Comparison of ENCODE assay signal across 12 cellular contexts in the genomic region with DNA sequence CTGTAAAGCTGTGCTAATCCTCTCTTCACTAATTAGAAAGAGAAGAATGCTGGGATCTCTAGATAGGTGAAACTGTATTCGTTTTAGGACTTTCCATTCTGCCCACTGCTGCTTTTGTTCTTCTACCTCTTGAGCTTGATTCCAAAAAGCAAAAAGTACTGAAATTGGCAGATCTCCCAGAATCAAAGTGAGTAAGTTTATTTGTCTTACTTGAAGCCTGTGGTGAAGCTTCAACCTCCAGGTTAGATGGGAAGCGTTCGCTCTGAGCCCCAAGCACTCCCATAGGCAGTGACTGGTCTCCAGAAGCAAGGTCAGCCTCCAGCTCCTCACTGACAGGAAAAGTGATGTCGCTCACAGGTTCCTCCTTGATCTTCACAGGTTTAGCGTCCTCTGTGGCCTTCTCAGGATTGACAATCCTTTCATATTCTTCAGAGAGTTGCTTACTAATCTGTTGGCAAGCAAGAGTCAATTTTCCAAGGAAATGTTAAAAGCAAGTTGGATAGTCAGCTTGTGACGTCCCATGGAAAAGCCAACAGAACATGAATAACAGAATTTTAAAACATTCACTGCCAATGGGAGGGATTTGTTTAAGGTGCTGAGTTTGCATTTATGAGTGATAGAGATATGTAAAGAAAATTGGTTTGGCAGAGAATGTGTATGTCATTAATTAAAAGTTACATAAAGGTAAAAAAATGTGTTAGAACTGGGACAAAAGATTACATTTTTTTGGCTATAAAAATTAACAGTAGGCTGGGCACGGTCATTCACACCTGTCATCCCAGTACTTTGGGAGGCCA. TPM values are rescaled to one million over a fixed set of nuclear protein-coding genes. Genes with fewer than 3 reads are reported as not detected.
DNase-seq lines count a peak whose midpoint lies in the region; ATAC-seq and TF ChIP-seq lines count a peak whose summit lies in the region.
"Had no signal": no experiment of that assay in that cellular context is flagged by ENCODE, and none has a peak within 500 bp of the region (broad histone marks: within the 10 kb centered on the region; RNA-seq: fewer than 3 reads in every experiment).

No MANE protein-coding gene starts in this region.

- no peak overlapping the region for H3K56ac ChIP-seq in mesendoderm (ENCODE audit: low read length)

- H3K79me2 ChIP-seq in mesendoderm (ENCODE audit: control insufficient read depth, insufficient read depth, low read length), result no peaks in the 10 kb centered on the region

- H3K4me3 ChIP-seq in HUES64 (ENCODE audit: low read length), result no peak overlapping the region
- H3K4me3 ChIP-seq in mesendoderm (ENCODE audit: low read length), result no peak overlapping the region

- no peak overlapping the region for H3K18ac ChIP-seq in mesendoderm (ENCODE audit: low read length)

- H3K23ac ChIP-seq in mesendoderm (ENCODE audit: low read length), result no peak overlapping the region

- H3K9me3 ChIP-seq in HUES64 (ENCODE audit: insufficient read depth, low read depth, low read length), result no peaks in the 10 kb centered on the region

- H2BK120ac ChIP-seq in mesendoderm (ENCODE audit: low read depth, low read length), result no peak overlapping the region

- H3K36me3 ChIP-seq in HUES64 (ENCODE audit: insufficient read depth, low read length) (peaks cover 96% of the 10 kb centered on the region), mesendoderm (ENCODE audit: control insufficient read depth, insufficient read depth, low read length) (peaks cover 10% of the 10 kb centered on the region)

- no peaks in the 10 kb centered on the region for H3K79me1 ChIP-seq in mesendoderm (ENCODE audit: low read length)

- H2BK5ac ChIP-seq in mesendoderm (ENCODE audit: low read length), result no peak overlapping the region

- DNase-seq in amniotic epithelial cell (ENCODE audit: low read depth) (peak; percentile 51), mesendoderm (peak; percentile 19), NCI-H1436 treated with DMSO at 0.1 percent for 48 hours (lab: John Stamatoyannopoulos, UW) (no peak), GM10248 (ENCODE audit: extremely low spot score) (no peak)
- DNase-seq: amygdala, foreskin keratinocyte, NCI-H187, right cardiac atrium had no signal

- H3K9ac ChIP-seq in HUES64 (ENCODE audit: low read depth, low read length) (no peak overlapping the region), mesendoderm (ENCODE audit: low read length) (no peak overlapping the region)

- POLR2A ChIA-PET in GM10248 (lab: Yijun Ruan, JAX), result no interaction called here

- H2AK5ac ChIP-seq in mesendoderm (ENCODE audit: low read length), result no peak overlapping the region

- H3K4ac ChIP-seq in mesendoderm (ENCODE audit: low read depth, low read length), result no peak overlapping the region

- H3K27me3 ChIP-seq in HUES64 (ENCODE audit: insufficient read depth, low read length) (no peaks in the 10 kb centered on the region), mesendoderm (ENCODE audit: insufficient read depth, low read length, poor library complexity) (no peaks in the 10 kb centered on the region)
- H3K27me3 ChIP-seq: foreskin keratinocyte had no signal

- WGBS in HUES64, result 86% methylated on average over 7 of the region's 7 CpGs
- WGBS in mesendoderm (ENCODE audit: extremely low coverage, insufficient coverage, low lambda C conversion rate), result no CpG with 5 or more reads among the region's 7 CpGs

- H4K5ac ChIP-seq in mesendoderm (ENCODE audit: low read length), result no peak overlapping the region

- H4K8ac ChIP-seq in mesendoderm (ENCODE audit: low read depth, low read length), result no peak overlapping the region

- CTCF ChIA-PET in GM10248 (lab: Yijun Ruan, JAX), result interaction anchor here (0.9 to 4.5 kb wide), 5 partner anchors 8 to 56 kb away, joined by 3 to 51 read pairs (median 3); a partner anchor contains a TSS

- H3K4me2 ChIP-seq in mesendoderm (ENCODE audit: low read length), result no peak overlapping the region

- H2BK15ac ChIP-seq in mesendoderm (replicated peaks; ENCODE audit: low read depth), result no peak overlapping the region

- no peak for ATAC-seq in HG02759 (IDR thresholded peaks at IDR 0.05; ENCODE audit: unreplicated experiment)
- ATAC-seq: foreskin keratinocyte, HCT116, right cardiac atrium had no signal

- H3K4me1 ChIP-seq in HUES64 (ENCODE audit: insufficient read depth, low read length) (no peaks in the 10 kb centered on the region), mesendoderm (ENCODE audit: control insufficient read depth, low read depth, low read length) (no peaks in the 10 kb centered on the region)

- H3K27ac ChIP-seq in HUES64 (ENCODE audit: low read depth, low read length) (peak overlapping the region; percentile 69; the same call in 1 of the 2 replicates), mesendoderm (ENCODE audit: low read depth, low read length) (no peak overlapping the region)
- H3K27ac ChIP-seq: foreskin keratinocyte, RWPE1 had no signal

- no peak for TF ChIP-seq CTCF in GM10248 (IDR thresholded peaks at IDR 0.05; ENCODE audit: control extremely low read depth, extremely low read depth, low read depth, missing control alignments)

RNA-seq across cellular contexts. Expression of a gene that starts 8.1 kb away (rescaled TPM):
- polyA plus RNA-seq in HUES64 (2013, experiment 1 of 2), result 18.5 TPM
- polyA plus RNA-seq in HUES64 (2013, experiment 2 of 2), result 18.5 TPM
- 24.1 TPM for polyA plus RNA-seq in mesendoderm (2013, experiment 1 of 2)
- 23.7 TPM for polyA plus RNA-seq in mesendoderm (2013, experiment 2 of 2)

RNA-seq across cellular contexts. Expression of a gene that starts 8.3 kb away (rescaled TPM):
- 16.2 TPM for polyA plus RNA-seq in HUES64 (2013, experiment 1 of 2)
- 19.1 TPM for polyA plus RNA-seq in HUES64 (2013, experiment 2 of 2)
- polyA plus RNA-seq in mesendoderm (2013, experiment 1 of 2), result 23.9 TPM
- polyA plus RNA-seq in mesendoderm (2013, experiment 2 of 2), result 24.8 TPM

RNA-seq across cellular contexts. Expression of a gene that starts 26.5 kb away (rescaled TPM):
- 46.1 TPM for polyA plus RNA-seq in HUES64 (2013, experiment 1 of 2)
- polyA plus RNA-seq in HUES64 (2013, experiment 2 of 2), result 48.0 TPM
- 42.1 TPM for polyA plus RNA-seq in mesendoderm (2013, experiment 1 of 2)
- polyA plus RNA-seq in mesendoderm (2013, experiment 2 of 2), result 42.1 TPM

RNA-seq across cellular contexts. Expression of a gene that starts 26.5 kb away (rescaled TPM):
- 1.6 TPM for polyA plus RNA-seq in HUES64 (2013, experiment 1 of 2)
- polyA plus RNA-seq in HUES64 (2013, experiment 2 of 2), result 2.2 TPM
- polyA plus RNA-seq in mesendoderm (2013, experiment 1 of 2), result 1.9 TPM
- polyA plus RNA-seq in mesendoderm (2013, experiment 2 of 2), result 1.7 TPM

Comparison
In these comparisons a context has a peak if more than half of its experiments do, and no peak if none do; other contexts are left out.
1. DNase-seq: peak in amniotic epithelial cell (single experiment) and mesendoderm (single experiment); none in NCI-H1436 treated with DMSO at 0.1 percent for 48 hours (single experiment) and GM10248 (single experiment).